ENCODE assay signal across 9 cellular contexts in genomic region chr7:140876519-140877248, GRCh38. TPM values are rescaled to one million over a fixed set of nuclear protein-coding genes. Genes with fewer than 3 reads are reported as not detected.
A peak's percentile ranks its signal among the peaks of the same experiment; 100 is the strongest.
DNase-seq lines count a peak whose midpoint lies in the region; ATAC-seq and TF ChIP-seq lines count a peak whose summit lies in the region.
"Had no signal": no experiment of that assay in that cellular context is flagged by ENCODE, and none has a peak within 500 bp of the region (broad histone marks: within the 10 kb centered on the region; RNA-seq: fewer than 3 reads in every experiment).

No MANE protein-coding gene starts in this region.

- no peaks in the 10 kb centered on the region for H3K4me1 ChIP-seq in prostate gland (replicated peaks)

- no peaks in the 10 kb centered on the region for H3K27me3 ChIP-seq in prostate gland (replicated peaks; ENCODE audit: insufficient read depth)

- H3K4me3 ChIP-seq in epithelial cell of esophagus (ENCODE audit: low read length) = no peak overlapping the region
- no peak overlapping the region for H3K4me3 ChIP-seq in prostate gland
- H3K4me3 ChIP-seq: skin epidermis had no signal

- intact Hi-C loops in prostate gland (cut with DNase I) = no loop called here

- no peaks in the 10 kb centered on the region for H3K9me3 ChIP-seq in prostate gland

- WGBS in prostate gland = 51% methylated on average over 2 of the region's 2 CpGs

- H3K36me3 ChIP-seq in prostate gland = no peaks in the 10 kb centered on the region

- peak; percentile 33 for DNase-seq in AG20443 (ENCODE audit: low spot score)
- DNase-seq in epithelial cell of esophagus (ENCODE audit: low read depth) = peak; percentile 72
- DNase-seq in UCSD-AML1 (lab: John Stamatoyannopoulos, UW; ENCODE audit: unreplicated experiment) = no peak
- no peak for DNase-seq in prostate gland (ENCODE audit: low spot score)
- no peak for DNase-seq in GM19240 (ENCODE audit: insufficient read length, low spot score)
- DNase-seq in stimulated activated naive CD4-positive, alpha-beta T cell treated with Interleukin-2 at 50 U/mL for 16 hours (lab: John Stamatoyannopoulos, UW) = no peak

- ATAC-seq in GM21390 (IDR thresholded peaks at IDR 0.05; ENCODE audit: unreplicated experiment) (peak; percentile 85), HG03575 (IDR thresholded peaks at IDR 0.05; ENCODE audit: extremely low read depth, insufficient number of reproducible peaks, low FRiP score, unreplicated experiment) (peak; percentile 92)

- TF ChIP-seq POLR2A in prostate gland (IDR thresholded peaks at IDR 0.05) = no peak

- TF ChIP-seq CTCF in epithelial cell of esophagus (IDR thresholded peaks at IDR 0.05; ENCODE audit: insufficient read depth, low read depth, low read length, missing control alignments) = no peak
- TF ChIP-seq CTCF in prostate gland (IDR thresholded peaks at IDR 0.05) = no peak

- H3K27ac ChIP-seq in prostate gland = no peak overlapping the region
- H3K27ac ChIP-seq: skin epidermis had no signal

RNA-seq across cellular contexts. Expression of gene BRAF, which starts 48.0 kb away (rescaled TPM):
- 10 to 100 TPM; 30.8 to 52.9 TPM for total RNA-seq in prostate gland

Comparison
In these comparisons a context has a peak if more than half of its experiments do, and no peak if none do; other contexts are left out.
1. DNase-seq: peak in AG20443 (single experiment) and epithelial cell of esophagus (single experiment); none in UCSD-AML1 (single experiment), prostate gland (single experiment), GM19240 (single experiment) and stimulated activated naive CD4-positive, alpha-beta T cell treated with Interleukin-2 at 50 U/mL for 16 hours (single experiment).